ENCODE assay signal across 22 cellular contexts in genomic region chr1:246989901-246990300, GRCh38. TPM values are rescaled to one million over a fixed set of nuclear protein-coding genes. Genes with fewer than 3 reads are reported as not detected.
DNase-seq lines count a peak whose midpoint lies in the region; ATAC-seq, FAIRE-seq and TF ChIP-seq lines count a peak whose summit lies in the region.
"Had no signal": no experiment of that assay in that cellular context is flagged by ENCODE, and none has a peak within 500 bp of the region (broad histone marks: within the 10 kb centered on the region; RNA-seq: fewer than 3 reads in every experiment).

No MANE protein-coding gene starts in this region.

- H4K20me1 ChIP-seq in HepG2 (ENCODE audit: insufficient read depth, low read length): no peaks in the 10 kb centered on the region

- H3K9me3 ChIP-seq in HepG2 (ENCODE audit: low read length) (peaks cover 96% of the 10 kb centered on the region), right lobe of liver (peaks cover 0 to 46% (median 12%) of the 10 kb centered on the region in 4 donors), HEK293 (ENCODE audit: control insufficient read depth, insufficient read depth, low read depth, low read length) (no peaks in the 10 kb centered on the region), endodermal cell (ENCODE audit: control insufficient read depth, low read length) (peaks cover 98% of the 10 kb centered on the region)

- WGBS in HepG2 (ENCODE audit: low lambda C conversion rate): 94% methylated on average over 2 of the region's 2 CpGs
- 77% methylated on average over 2 of the region's 2 CpGs for WGBS in right lobe of liver (ENCODE audit: insufficient coverage, low coverage, low lambda C conversion rate, missing lambda C conversion rate)
- 91 to 93% methylated on average over 1 of the region's 2 CpGs for WGBS in endodermal cell (ENCODE audit: insufficient coverage in 1 of 2, insufficient read length in 1 of 2), 2 experiments

- H3K9me3 Mint-ChIP-seq in endodermal cell: peaks cover 100% of the 10 kb centered on the region

- POLR2A ChIA-PET in HepG2 (lab: Yijun Ruan, JAX) (no interaction called here), HEK293 (lab: Yijun Ruan, JAX) (no interaction called here)

- H3K36me3 Mint-ChIP-seq in endodermal cell (ENCODE audit: low read depth): peaks cover 100% of the 10 kb centered on the region

- H3K9ac ChIP-seq in HepG2 (ENCODE audit: insufficient read depth, low read depth, low read length): no peak overlapping the region
- H3K9ac ChIP-seq in endodermal cell (ENCODE audit: extremely low read depth, low read length, poor library complexity, severe bottlenecking): no peak overlapping the region

- TF ChIP-seq POLR2A in HepG2 (IDR thresholded peaks at IDR 0.05; ENCODE audit: insufficient read depth in 1 of 2, low read depth in 2 of 2, low read length in 2 of 2) (no peak), right lobe of liver (IDR thresholded peaks at IDR 0.05) (no peak)

- TF ChIP-seq CTCF in HepG2 (CRISPR knock-in tag; IDR thresholded peaks at IDR 0.05) (no peak), right lobe of liver (IDR thresholded peaks at IDR 0.05) (no peak), HEK293 (tag by site-specific recombination; IDR thresholded peaks at IDR 0.05) (no peak), endodermal cell (conservative IDR thresholded peaks at IDR 0.05) (no peak)

- ATAC-seq in HepG2 (no peak), right lobe of liver (no peak), HG02938 (IDR thresholded peaks at IDR 0.05; ENCODE audit: unreplicated experiment) (no peak)
- ATAC-seq: A549, GM23338, HCT116 had no signal

- DNase-seq in HepG2 (ENCODE audit: low spot score): no peak
- DNase-seq in right lobe of liver: no peak
- no peak for DNase-seq in endodermal cell
- DNase-seq in C1 segment of cervical spinal cord (lab: John Stamatoyannopoulos, UW): no peak
- no peak for DNase-seq in glomerular visceral epithelial cell (ENCODE audit: extremely low spot score)
- DNase-seq: 8988T; ACHN; AML-193; BE2C; CD4-positive, alpha-beta T cell; CD8-positive, alpha-beta memory T cell; DND-41; H9; HFFc6 had no signal

- no peak overlapping the region for H3K27ac Mint-ChIP-seq in endodermal cell
- H3K27ac Mint-ChIP-seq: CD14-positive monocyte; CD4-positive, alpha-beta T cell; CD8-positive, alpha-beta memory T cell; GM23338; H9; HFFc6 had no signal

- no peaks in the 10 kb centered on the region for H3K4me1 ChIP-seq in HepG2 (ENCODE audit: insufficient read depth, low read length)
- no peaks in the 10 kb centered on the region for H3K4me1 ChIP-seq in right lobe of liver
- no peaks in the 10 kb centered on the region for H3K4me1 ChIP-seq in HEK293 (ENCODE audit: control insufficient read depth, insufficient read depth, low read length)
- H3K4me1 ChIP-seq in endodermal cell (ENCODE audit: control insufficient read depth, insufficient read depth, low read length): no peaks in the 10 kb centered on the region
- H3K4me1 ChIP-seq: A549, BE2C had no signal

- TF ChIP-seq EP300 in HepG2 (IDR thresholded peaks at IDR 0.05; ENCODE audit: low read depth in 2 of 2, low read length in 2 of 2): no peak
- no peak for TF ChIP-seq EP300 in HepG2 (CRISPR knock-in tag; IDR thresholded peaks at IDR 0.05; ENCODE audit: borderline replicate concordance)

- H3K4me3 ChIP-seq in HepG2 (replicated peaks in 1 of 3; ENCODE audit: insufficient read depth in 1 of 3, low read depth in 2 of 3, low read length in 3 of 3): no peak overlapping the region
- no peak overlapping the region for H3K4me3 ChIP-seq in right lobe of liver
- H3K4me3 ChIP-seq in HEK293 (ENCODE audit: low read depth, low read length): no peak overlapping the region
- H3K4me3 ChIP-seq in endodermal cell (ENCODE audit: low read length): peak overlapping the region; percentile 32
- H3K4me3 ChIP-seq: A549, GM23338 had no signal

- in situ Hi-C loops in HepG2 (cut with HindIII; ENCODE audit: extremely low pct_ligation_motif_present, low pct_unique_long_range_greater_than_20kb): no loop called here

- H3K4me3 Mint-ChIP-seq in endodermal cell: no peak overlapping the region
- H3K4me3 Mint-ChIP-seq: CD14-positive monocyte; CD4-positive, alpha-beta T cell; CD8-positive, alpha-beta memory T cell; GM23338; H9; HFFc6 had no signal

- CTCF ChIA-PET in HepG2 (lab: Yijun Ruan, JAX; ENCODE audit: low intra/inter-chr PET ratio, low total read pairs) (no interaction called here), HEK293 (lab: Yijun Ruan, JAX) (no interaction called here)

- TF ChIP-seq RAD21 in HepG2 (CRISPR knock-in tag; IDR thresholded peaks at IDR 0.05): no peak

- H3K27ac ChIP-seq in HepG2 (ENCODE audit: extremely low read length, insufficient read depth, low read length) (no peak overlapping the region), right lobe of liver (no peak overlapping the region), HEK293 (ENCODE audit: extremely low read depth, low read depth, low read length) (no peak overlapping the region), endodermal cell (ENCODE audit: low read depth, low read length) (no peak overlapping the region)
- H3K27ac ChIP-seq: A549 had no signal

- no peak overlapping the region for H2AFZ ChIP-seq in HepG2 (ENCODE audit: low read length)
- H2AFZ ChIP-seq: GM23338 had no signal

- no peaks in the 10 kb centered on the region for H3K27me3 ChIP-seq in HepG2 (ENCODE audit: control insufficient read depth in 1 of 2, insufficient read depth in 2 of 2, low read length in 2 of 2)
- no peaks in the 10 kb centered on the region for H3K27me3 ChIP-seq in right lobe of liver
- H3K27me3 ChIP-seq in endodermal cell (ENCODE audit: control insufficient read depth, insufficient read depth, low read length, poor library complexity, severe bottlenecking): no peaks in the 10 kb centered on the region
- H3K27me3 ChIP-seq: BE2C had no signal

- no peaks in the 10 kb centered on the region for H3K27me3 Mint-ChIP-seq in endodermal cell (ENCODE audit: insufficient read depth)
- H3K27me3 Mint-ChIP-seq: CD4-positive, alpha-beta T cell had no signal

- no peak for FAIRE-seq in HepG2 (lab: Jason Lieb, UNC)
- FAIRE-seq: A549, G401.6, GM12892 had no signal

- H3K4me2 ChIP-seq in HepG2 (ENCODE audit: low read depth, low read length): no peak overlapping the region
- H3K4me2 ChIP-seq: A549, GM23338 had no signal

- H3K79me2 ChIP-seq in HepG2 (ENCODE audit: insufficient read depth, low read length): no peaks in the 10 kb centered on the region

- intact Hi-C loops in HepG2 (cut with micrococcal nuclease; ENCODE audit: unreplicated experiment): no loop called here
- intact Hi-C loops in right lobe of liver (cut with DNase I): no loop called here

- no peaks in the 10 kb centered on the region for H3K4me1 Mint-ChIP-seq in endodermal cell
- H3K4me1 Mint-ChIP-seq: CD14-positive monocyte; CD8-positive, alpha-beta memory T cell; GM23338; H9 had no signal

- no TSS peak for BruUV-seq in HepG2 (replicated peaks; lab: Mats Ljungman, UMichigan)

- H3K36me3 ChIP-seq in HepG2 (replicated peaks in 1 of 2; ENCODE audit: control insufficient read depth in 1 of 2, insufficient read depth in 2 of 2, low read length in 2 of 2): peaks cover 3 to 47% of the 10 kb centered on the region in 2 experiments; a peak in 4 of 5 replicates
- H3K36me3 ChIP-seq in right lobe of liver: no peaks in the 10 kb centered on the region
- peaks cover 0 to 55% of the 10 kb centered on the region in 2 experiments; a peak in 1 of 3 replicates for H3K36me3 ChIP-seq in HEK293 (ENCODE audit: control insufficient read depth in 2 of 2, insufficient read depth in 1 of 2, low read length in 2 of 2)
- H3K36me3 ChIP-seq in endodermal cell (ENCODE audit: control insufficient read depth, insufficient read depth, low read length): peaks cover 88% of the 10 kb centered on the region

RNA-seq across cellular contexts. Expression of gene ZNF695, which starts 18.0 kb away (rescaled TPM):
- total RNA-seq in HepG2 (2016; rRNA removed; fragmentation: Illumina TruSeq; extraction: Trizol) (11.6 and 13.2 TPM in 2 replicates), right lobe of liver (not detected), endodermal cell (10 to 100 TPM; 16.4 to 22.6 TPM)
- 6.6 and 7.2 TPM in 2 replicates for total RNA-seq in HepG2 (2016; cell fraction: cytosol; rRNA removed; fragmentation: Illumina TruSeq; extraction: Trizol; ENCODE audit: low read depth)
- 13.2 and 13.6 TPM in 2 replicates for total RNA-seq in HepG2 (2016; cell fraction: insoluble cytoplasmic fraction; rRNA removed; fragmentation: Illumina TruSeq; extraction: Trizol)
- total RNA-seq in HepG2 (2016; cell fraction: membrane; rRNA removed; fragmentation: Illumina TruSeq; extraction: Trizol): 9.5 and 11.6 TPM in 2 replicates
- 10.1 and 13.3 TPM in 2 replicates for total RNA-seq in HepG2 (2016; cell fraction: nucleus; rRNA removed; fragmentation: Illumina TruSeq; extraction: Trizol)
- 1.7 and 2.9 TPM in 2 replicates for polyA plus RNA-seq in HepG2 (2011; rRNA removed)
- polyA plus RNA-seq in HepG2 (2011; cell fraction: cytosol; rRNA removed): 2.8 and 3.4 TPM in 2 replicates
- polyA plus RNA-seq in HepG2 (2011; cell fraction: nucleus; rRNA removed): 2.0 and 2.5 TPM in 2 replicates
- polyA plus RNA-seq in HepG2 (2012): 3.4 and 4.1 TPM in 2 replicates
- 6.4 and 9.5 TPM in 2 replicates for polyA plus RNA-seq in HepG2 (2016; cell fraction: cytosol; fragmentation: Illumina TruSeq; extraction: Trizol; ENCODE audit: low read depth)
- 9.2 and 10.4 TPM in 2 replicates for polyA plus RNA-seq in HepG2 (2016; cell fraction: insoluble cytoplasmic fraction; fragmentation: Illumina TruSeq; extraction: Trizol; ENCODE audit: low read depth)
- polyA plus RNA-seq in HepG2 (2016; cell fraction: membrane; fragmentation: Illumina TruSeq; extraction: Trizol; ENCODE audit: low read depth): 7.3 and 9.4 TPM in 2 replicates
- polyA plus RNA-seq in HepG2 (2016; cell fraction: nucleus; fragmentation: Illumina TruSeq; extraction: Trizol; ENCODE audit: insufficient read depth, low read depth): 7.0 and 9.3 TPM in 2 replicates
- polyA minus RNA-seq in HepG2 (2011; rRNA and poly(A)+ RNA removed; ENCODE audit: low replicate concordance): 3.3 and 4.3 TPM in 2 replicates
- polyA minus RNA-seq in HepG2 (2011; cell fraction: cytosol; rRNA and poly(A)+ RNA removed): 1.4 and 2.1 TPM in 2 replicates
- polyA minus RNA-seq in HepG2 (2011; cell fraction: nucleus; rRNA and poly(A)+ RNA removed): 8.6 and 11.1 TPM in 2 replicates
- polyA plus RNA-seq in endodermal cell (2013, experiment 1 of 2): 11.0 TPM
- 11.6 TPM for polyA plus RNA-seq in endodermal cell (2013, experiment 2 of 2)
- total RNA-seq: CD4-positive, alpha-beta T cell had no signal
- polyA plus RNA-seq: CD8-positive, alpha-beta memory T cell had no signal

RNA-seq across cellular contexts. Expression of gene AHCTF1, which starts 58.2 kb away (rescaled TPM):
- total RNA-seq in HepG2 (2016; rRNA removed; fragmentation: Illumina TruSeq; extraction: Trizol): 45.9 and 73.9 TPM in 2 replicates
- total RNA-seq in HepG2 (2016; cell fraction: cytosol; rRNA removed; fragmentation: Illumina TruSeq; extraction: Trizol; ENCODE audit: low read depth): 6.0 and 6.6 TPM in 2 replicates
- 39.2 and 70.8 TPM in 2 replicates for total RNA-seq in HepG2 (2016; cell fraction: insoluble cytoplasmic fraction; rRNA removed; fragmentation: Illumina TruSeq; extraction: Trizol)
- 12.2 and 12.4 TPM in 2 replicates for total RNA-seq in HepG2 (2016; cell fraction: membrane; rRNA removed; fragmentation: Illumina TruSeq; extraction: Trizol)
- 61.4 and 62.6 TPM in 2 replicates for total RNA-seq in HepG2 (2016; cell fraction: nucleus; rRNA removed; fragmentation: Illumina TruSeq; extraction: Trizol)
- 14.8 and 16.6 TPM in 2 replicates for polyA plus RNA-seq in HepG2 (2011; rRNA removed)
- polyA plus RNA-seq in HepG2 (2011; cell fraction: cytosol; rRNA removed): 5.6 and 9.1 TPM in 2 replicates
- polyA plus RNA-seq in HepG2 (2011; cell fraction: nucleus; rRNA removed): 20.3 and 21.2 TPM in 2 replicates
- 21.1 and 24.2 TPM in 2 replicates for polyA plus RNA-seq in HepG2 (2012)
- polyA plus RNA-seq in HepG2 (2016; cell fraction: cytosol; fragmentation: Illumina TruSeq; extraction: Trizol; ENCODE audit: low read depth): 0.44 and 1.6 TPM in 2 replicates
- polyA plus RNA-seq in HepG2 (2016; cell fraction: insoluble cytoplasmic fraction; fragmentation: Illumina TruSeq; extraction: Trizol; ENCODE audit: low read depth): 45.8 and 51.8 TPM in 2 replicates
- 2.9 and 3.1 TPM in 2 replicates for polyA plus RNA-seq in HepG2 (2016; cell fraction: membrane; fragmentation: Illumina TruSeq; extraction: Trizol; ENCODE audit: low read depth)
- polyA plus RNA-seq in HepG2 (2016; cell fraction: nucleus; fragmentation: Illumina TruSeq; extraction: Trizol; ENCODE audit: insufficient read depth, low read depth): 80.7 and 89.7 TPM in 2 replicates
- polyA minus RNA-seq in HepG2 (2011; rRNA and poly(A)+ RNA removed; ENCODE audit: low replicate concordance): 21.5 and 44.5 TPM in 2 replicates
- polyA minus RNA-seq in HepG2 (2011; cell fraction: cytosol; rRNA and poly(A)+ RNA removed): 33.4 and 40.7 TPM in 2 replicates
- 95.8 and 98.5 TPM in 2 replicates for polyA minus RNA-seq in HepG2 (2011; cell fraction: nucleus; rRNA and poly(A)+ RNA removed)
- 10 to 100 TPM; 10.3 to 23.4 (median 14.9) TPM for total RNA-seq in right lobe of liver
- 10 to 100 TPM; 36.9 to 41.9 TPM for total RNA-seq in endodermal cell
- polyA plus RNA-seq in endodermal cell (2013, experiment 1 of 2): 28.4 TPM
- 35.5 TPM for polyA plus RNA-seq in endodermal cell (2013, experiment 2 of 2)

Comparison
In these comparisons a context has a peak if more than half of its experiments do, and no peak if none do; other contexts are left out.
1. RNA of gene ZNF695, which starts 18.0 kb away (total RNA-seq): 16.4 to 22.6 TPM in endodermal cell and 6.6 to 13.6 TPM in HepG2; not detected in right lobe of liver; every median in the first group is over 4 times any median in the second.